11 cellular contexts compared by ENCODE assay signal in the genomic region with DNA sequence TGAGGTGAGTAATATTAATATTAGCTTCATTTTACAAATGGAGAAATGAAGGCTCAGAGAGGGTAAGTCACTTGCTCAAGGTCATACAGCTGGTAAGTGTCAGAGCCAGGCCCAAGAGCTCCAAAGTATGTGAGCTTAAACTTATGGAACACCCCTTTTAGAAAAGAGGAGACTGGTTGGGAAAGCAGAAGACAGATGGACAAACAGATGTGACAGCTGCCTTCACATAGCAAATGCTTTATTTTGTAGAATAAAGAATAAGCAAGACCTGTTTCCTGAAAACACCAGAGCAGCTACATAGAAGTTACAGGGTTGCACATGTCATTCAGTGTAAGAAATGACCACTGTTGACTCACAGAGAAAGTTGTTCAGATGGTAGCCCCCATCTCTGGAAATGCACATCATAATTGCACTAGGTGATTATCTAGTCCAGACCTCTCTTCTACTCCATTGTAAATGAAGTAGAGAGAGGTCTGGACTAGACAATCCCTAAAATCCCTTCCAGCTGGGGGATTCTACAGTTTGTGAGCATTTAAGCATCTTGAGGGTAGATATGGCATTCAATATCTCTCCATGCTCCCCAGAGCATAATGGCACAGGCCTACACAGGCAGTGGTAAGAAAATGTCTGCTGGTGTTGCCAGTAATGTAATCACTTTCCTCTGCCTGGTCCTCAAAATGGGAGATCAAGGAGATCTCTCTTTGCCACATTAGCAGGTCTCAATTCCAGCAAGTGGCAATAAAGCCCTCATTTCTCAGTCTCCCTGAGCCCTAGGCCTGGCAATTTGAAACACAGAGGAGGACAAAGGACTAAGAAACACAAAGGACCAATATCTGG.
"Had no signal": no experiment of that assay in that cellular context is flagged by ENCODE, and none has a peak within 500 bp of the region (broad histone marks: within the 10 kb centered on the region; RNA-seq: fewer than 3 reads in every experiment).

No MANE protein-coding gene starts in this region.

- H3K4me3 ChIP-seq: ovary, right lobe of liver had no signal

- ATAC-seq: right lobe of liver had no signal

- DNase-seq: activated B cell treated with CpG ODN at 0.5 μM for 24 hours; activated CD4-positive, alpha-beta T cell treated with anti-CD3 and anti-CD28 coated beads, Interleukin-2, amount 10 ng/mL, durations not matched to agents 24 days and 14 days; activated CD8-positive, alpha-beta memory T cell treated with anti-CD3 and anti-CD28 coated beads, Interleukin-2, amount 50 U/mL, for 48 hours; activated gamma-delta T cell treated with Interleukin-2 at 50 U/mL for 16 hours; cortex of kidney; effector CD8-positive, alpha-beta T cell; foreskin keratinocyte; head of caudate nucleus; ovary; right lobe of liver had no signal

- H3K9me3 ChIP-seq: ovary, right lobe of liver had no signal

- H3K27ac ChIP-seq: foreskin keratinocyte, ovary, right lobe of liver had no signal

- H3K4me1 ChIP-seq: right lobe of liver had no signal

- H3K27me3 ChIP-seq: foreskin keratinocyte, ovary, right lobe of liver had no signal

- H3K36me3 ChIP-seq: ovary, right lobe of liver had no signal

- FAIRE-seq: endothelial cell of umbilical vein had no signal
